In the genomic region with DNA sequence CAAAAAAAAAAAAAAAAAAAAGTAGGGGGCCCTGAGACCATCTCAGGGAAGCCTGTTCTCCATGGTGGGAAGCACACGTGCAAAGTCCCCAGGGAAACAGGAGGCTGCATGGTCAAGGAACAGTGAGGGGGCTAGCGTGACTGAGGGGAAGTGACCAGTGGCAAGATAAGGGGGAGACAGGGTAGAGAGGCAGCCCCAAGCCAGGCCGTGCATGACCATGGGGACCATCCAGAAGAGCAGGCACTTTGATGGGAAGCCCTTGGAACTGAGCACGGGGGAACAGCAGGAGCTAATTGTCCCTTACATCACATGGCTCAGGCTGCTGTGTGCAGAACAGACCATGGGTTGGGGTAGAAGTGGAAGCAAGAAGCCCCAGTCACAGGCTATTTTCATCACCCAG, we compare ENCODE assay signal across 28 cellular contexts.
"Had no signal": no experiment of that assay in that cellular context is flagged by ENCODE, and none has a peak within 500 bp of the region (broad histone marks: within the 10 kb centered on the region; RNA-seq: fewer than 3 reads in every experiment).

No MANE protein-coding gene starts in this region.

- H3K36me3 ChIP-seq: colonic mucosa, esophagus muscularis mucosa, esophagus squamous epithelium, gastrocnemius medialis, gastroesophageal sphincter, heart left ventricle, heart right ventricle had no signal

- H3K27ac ChIP-seq: colonic mucosa, coronary artery, dorsolateral prefrontal cortex, epithelial cell of prostate, esophagus muscularis mucosa, esophagus squamous epithelium, foreskin keratinocyte, gastrocnemius medialis, gastroesophageal sphincter, heart left ventricle, heart right ventricle had no signal

- H3K27me3 ChIP-seq: colonic mucosa, dorsolateral prefrontal cortex, esophagus muscularis mucosa, esophagus squamous epithelium, foreskin keratinocyte, gastrocnemius medialis, gastroesophageal sphincter, heart left ventricle had no signal

- DNase-seq: colonic mucosa; cortex of kidney; dermis blood vessel endothelial cell; dorsolateral prefrontal cortex; effector CD4-positive, alpha-beta T cell; effector CD8-positive, alpha-beta T cell; effector memory CD4-positive, alpha-beta T cell; effector memory CD8-positive, alpha-beta T cell; endodermal cell; erythroblast; esophagus squamous epithelium; foreskin fibroblast; foreskin keratinocyte; foreskin melanocyte; gastrocnemius medialis; glutamatergic neuron; head of caudate nucleus; heart left ventricle; heart right ventricle had no signal

- FAIRE-seq: colon, endometrium, endothelial cell of umbilical vein, frontal cortex had no signal

- ATAC-seq: effector memory CD8-positive, alpha-beta T cell; esophagus mucosa; foreskin keratinocyte; gastrocnemius medialis; gastroesophageal sphincter; heart left ventricle; heart right ventricle had no signal

- H3K4me3 ChIP-seq: colonic mucosa, coronary artery, dorsolateral prefrontal cortex, esophagus muscularis mucosa, esophagus squamous epithelium, gastrocnemius medialis, gastroesophageal sphincter, heart left ventricle, heart right ventricle had no signal

- H3K9me3 ChIP-seq: colonic mucosa, esophagus muscularis mucosa, esophagus squamous epithelium, gastrocnemius medialis, gastroesophageal sphincter, heart right ventricle had no signal

- H3K4me1 ChIP-seq: colonic mucosa, esophagus muscularis mucosa, esophagus squamous epithelium, foreskin keratinocyte, gastrocnemius medialis, gastroesophageal sphincter, heart left ventricle, heart right ventricle had no signal
